ENCODE assay signal across 22 cellular contexts in the genomic region with DNA sequence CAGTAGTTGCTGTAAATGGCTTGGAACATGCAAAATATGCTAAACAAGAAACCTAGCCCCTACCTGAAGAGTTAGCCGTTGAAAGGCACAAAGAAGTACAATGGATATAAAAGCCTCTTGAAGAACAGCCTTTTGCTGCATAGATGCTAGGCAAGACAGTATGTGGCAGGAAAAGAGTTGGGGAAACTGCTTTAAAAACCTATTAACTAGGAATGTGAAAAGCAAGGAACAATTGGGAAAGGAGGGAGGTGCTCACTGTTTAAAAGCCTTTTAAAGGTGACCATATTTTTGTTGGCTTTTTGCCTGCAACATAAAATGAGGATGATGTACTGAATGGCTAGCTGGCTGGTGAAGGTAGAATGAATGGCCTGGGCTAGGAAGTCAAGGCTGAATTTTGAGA. TPM values are rescaled to one million over a fixed set of nuclear protein-coding genes. Genes with fewer than 3 reads are reported as not detected.
A peak's percentile ranks its signal among the peaks of the same experiment; 100 is the strongest.
DNase-seq lines count a peak whose midpoint lies in the region; ATAC-seq, FAIRE-seq and TF ChIP-seq lines count a peak whose summit lies in the region.
"Had no signal": no experiment of that assay in that cellular context is flagged by ENCODE, and none has a peak within 500 bp of the region (broad histone marks: within the 10 kb centered on the region; RNA-seq: fewer than 3 reads in every experiment).

No MANE protein-coding gene starts in this region.

- H3K9me3 ChIP-seq in H1 (ENCODE audit: insufficient read depth in 2 of 2, low read depth in 1 of 2, low read length in 1 of 2): no peaks in the 10 kb centered on the region
- H3K9me3 ChIP-seq: BLaER1, SJSA1 had no signal

- no peak overlapping the region for H4K91ac ChIP-seq in H1 (replicated peaks; ENCODE audit: insufficient read length, low read length)

- H3K4ac ChIP-seq in H1 (replicated peaks; ENCODE audit: insufficient read length, low read depth, low read length): no peak overlapping the region

- CTCF ChIA-PET in H1 (lab: Charles Lee; ENCODE audit: partially characterized antibody): interaction anchor here (1.4 to 4.8 kb wide), 2 partner anchors 14 to 361 kb away, joined by 3 to 32 read pairs; no protein-coding TSS in a partner anchor

- no peak overlapping the region for H4K8ac ChIP-seq in H1 (ENCODE audit: extremely low read depth, insufficient read depth, low read length)

- H2AK5ac ChIP-seq in H1 (ENCODE audit: low read depth, low read length): no peak overlapping the region

- H3K27ac ChIP-seq in H1 (ENCODE audit: low read depth, low read length) (no peak overlapping the region), temporal lobe (ENCODE audit: low read depth, low read length) (peak overlapping the region; percentile 70)
- H3K27ac ChIP-seq: BLaER1, SJSA1 had no signal

- no peak for TF ChIP-seq RAD21 in H1 (IDR thresholded peaks at IDR 0.05 in 1 of 2, conservative IDR thresholded peaks at IDR 0.05 in 1 of 2; ENCODE audit: low read depth in 2 of 2, low read length in 2 of 2)

- H3K18ac ChIP-seq in H1 (ENCODE audit: extremely low read depth, low read length): no peak overlapping the region; the same call in 1 of the 2 replicates

- H4K20me1 ChIP-seq in H1 (replicated peaks in 1 of 2; ENCODE audit: control insufficient read depth in 1 of 2, insufficient read depth in 2 of 2, low read length in 2 of 2): no peaks in the 10 kb centered on the region
- H4K20me1 ChIP-seq: BLaER1 had no signal

- H3K27me3 ChIP-seq in H1 (replicated peaks in 1 of 4; ENCODE audit: control insufficient read depth in 3 of 4, extremely low read depth in 1 of 4, insufficient read depth in 3 of 4, low read length in 3 of 4): no peaks in the 10 kb centered on the region
- H3K27me3 ChIP-seq: BLaER1, SJSA1 had no signal

- H2AFZ ChIP-seq in H1 (ENCODE audit: low read length): peak overlapping the region; percentile 70; the same call in 1 of the 2 replicates

- no peak overlapping the region for H4K5ac ChIP-seq in H1 (ENCODE audit: insufficient read length, low read depth, low read length)

- no peaks in the 10 kb centered on the region for H3K36me3 ChIP-seq in H1 (ENCODE audit: control insufficient read depth in 2 of 4, insufficient read depth in 4 of 4, low read length in 3 of 4)
- H3K36me3 ChIP-seq: BLaER1, SJSA1 had no signal

- FAIRE-seq in H1 (lab: Jason Lieb, UNC): no peak
- FAIRE-seq: A204.1 had no signal

- TF ChIP-seq POLR2A in H1 (IDR thresholded peaks at IDR 0.05; ENCODE audit: control extremely low read depth in 1 of 2, low read depth in 2 of 2, low read length in 2 of 2): no peak

- no peak for TF ChIP-seq CTCF in H1 (IDR thresholded peaks at IDR 0.05; ENCODE audit: control extremely low read depth in 1 of 3, insufficient read depth in 1 of 3, low read depth in 1 of 3, low read length in 3 of 3)

- H3K4me2 ChIP-seq in H1 (ENCODE audit: insufficient read depth in 1 of 2, low read depth in 2 of 2, low read length in 2 of 2): peak overlapping the region in 1 of 2 experiments; percentile 23; a peak in 2 of 4 replicates
- H3K4me2 ChIP-seq: BLaER1 had no signal

- no peak overlapping the region for H3K4me3 ChIP-seq in H1 (ENCODE audit: extremely low read depth in 1 of 4, insufficient read depth in 2 of 4, low read depth in 3 of 4, low read length in 4 of 4)
- H3K4me3 ChIP-seq: BLaER1, SJSA1 had no signal

- ATAC-seq in HG03135 (IDR thresholded peaks at IDR 0.05; ENCODE audit: unreplicated experiment): no peak
- ATAC-seq: CD8-positive, alpha-beta T cell had no signal

- H3K56ac ChIP-seq in H1 (replicated peaks; ENCODE audit: insufficient read length, low read depth, low read length): no peak overlapping the region

- POLR2A ChIA-PET in H1 (lab: Charles Lee; ENCODE audit: partially characterized antibody): interaction anchor here (1.2 kb wide), 1 partner anchor 11 kb away, joined by 3 read pairs; no protein-coding TSS in a partner anchor

- H2BK5ac ChIP-seq in H1 (ENCODE audit: low read depth, low read length): no peak overlapping the region

- H2BK12ac ChIP-seq in H1 (ENCODE audit: low read depth, low read length): peak overlapping the region; percentile 60; the same call in 1 of the 2 replicates

- no peaks in the 10 kb centered on the region for H3K79me2 ChIP-seq in H1 (ENCODE audit: control insufficient read depth in 1 of 2, insufficient read depth in 2 of 2, low read length in 2 of 2)

- H3K4me1 ChIP-seq in H1 (replicated peaks in 1 of 4; ENCODE audit: control insufficient read depth in 3 of 4, insufficient read depth in 4 of 4, low read length in 3 of 4): peaks cover 0 to 8% (median 6%) of the 10 kb centered on the region in 4 experiments; a peak in 2 of 7 replicates
- H3K4me1 ChIP-seq: BLaER1, SJSA1 had no signal

- no peaks in the 10 kb centered on the region; the same call in 1 of the 2 replicates for H3K23me2 ChIP-seq in H1 (ENCODE audit: low read depth, low read length)

- DNase-seq in NCI-H2081 (lab: John Stamatoyannopoulos, UW): peak; percentile 23 to 52
- DNase-seq in NCI-H2081 treated with DMSO at 0.1 percent for 48 hours (lab: John Stamatoyannopoulos, UW): no peak
- peak; percentile 90 for DNase-seq in NCI-H2107 treated with DMSO at 0.1 percent for 48 hours (lab: John Stamatoyannopoulos, UW; ENCODE audit: unreplicated experiment)
- no peak for DNase-seq in H1 (ENCODE audit: low read depth in 1 of 2, low spot score in 2 of 2)
- DNase-seq in activated T-cell treated with anti-CD3 and anti-CD28 coated beads, Interleukin-2, amount 50 U/mL, for 1 hour: no peak
- DNase-seq: CD8-positive, alpha-beta T cell; DMS79 treated with DMSO at 0.1 percent for 48 hours; IMR-90; Kasumi-1; MM.1S; NCI-H1092 treated with DMSO at 0.1 percent for 48 hours; NCI-H2029 treated with DMSO at 0.1 percent for 48 hours; NCI-H446; NCI-H774; SW 1271 had no signal

- no peaks in the 10 kb centered on the region for H3K79me1 ChIP-seq in H1 (ENCODE audit: low read depth, low read length)

- TF ChIP-seq EP300 in H1 (IDR thresholded peaks at IDR 0.05; ENCODE audit: borderline replicate concordance in 1 of 2, low read depth in 2 of 2, low read length in 2 of 2): no peak

- 40% methylated on average over 1 of the region's 1 CpG; no CpG with 5 or more reads in 1 of the 2 experiments for WGBS in H1 (ENCODE audit: extremely low coverage in 1 of 2, insufficient coverage in 1 of 2, insufficient read length in 1 of 2, insufficient replicate concordance in 2 of 2, low coverage in 1 of 2, low lambda C conversion rate in 2 of 2, missing lambda C conversion rate in 1 of 2), 2 experiments

- no peak overlapping the region for H2BK20ac ChIP-seq in H1 (ENCODE audit: low read length)

- H2BK15ac ChIP-seq in H1 (ENCODE audit: low read length): no peak overlapping the region

- no peak overlapping the region for H3K9ac ChIP-seq in H1 (replicated peaks in 1 of 4; ENCODE audit: extremely low read depth in 1 of 4, low read depth in 3 of 4, low read length in 3 of 4)
- H3K9ac ChIP-seq: BLaER1 had no signal

- H2BK120ac ChIP-seq in H1 (replicated peaks; ENCODE audit: low read depth, low read length): no peak overlapping the region

- H3K23ac ChIP-seq in H1 (ENCODE audit: insufficient read length): no peak overlapping the region

- no peak overlapping the region for H3K14ac ChIP-seq in H1 (ENCODE audit: insufficient read length)

TF ChIP-seq in H1, 55 proteins besides CTCF, POLR2A, EP300 and RAD21:
- no peak for TF ChIP-seq NANOG (IDR thresholded peaks at IDR 0.05; ENCODE audit: insufficient read depth, low read depth, low read length, poor library complexity, severe bottlenecking)
- TF ChIP-seq SIN3A (conservative IDR thresholded peaks at IDR 0.05 in 1 of 2, IDR thresholded peaks at IDR 0.05 in 1 of 2; ENCODE audit: low read depth in 1 of 2, low read length in 2 of 2): no peak
- TF ChIP-seq JUN (IDR thresholded peaks at IDR 0.05; ENCODE audit: low read depth, low read length): no peak
- TF ChIP-seq BACH1 (IDR thresholded peaks at IDR 0.05; ENCODE audit: low read length): no peak
- TF ChIP-seq PHF8 (conservative IDR thresholded peaks at IDR 0.05; ENCODE audit: low read depth, low read length): no peak
- TF ChIP-seq, protein P1, sequence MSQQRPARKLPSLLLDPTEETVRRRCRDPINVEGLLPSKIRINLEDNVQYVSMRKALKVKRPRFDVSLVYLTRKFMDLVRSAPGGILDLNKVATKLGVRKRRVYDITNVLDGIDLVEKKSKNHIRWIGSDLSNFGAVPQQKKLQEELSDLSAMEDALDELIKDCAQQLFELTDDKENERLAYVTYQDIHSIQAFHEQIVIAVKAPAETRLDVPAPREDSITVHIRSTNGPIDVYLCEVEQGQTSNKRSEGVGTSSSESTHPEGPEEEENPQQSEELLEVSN (IDR thresholded peaks at IDR 0.05): no peak
- no peak for TF ChIP-seq TCF12 (IDR thresholded peaks at IDR 0.05; ENCODE audit: low read depth, low read length)

RNA-seq across cellular contexts. Expression of a gene that starts 24.5 kb away (rescaled TPM):
- total RNA-seq in H1 (2021; fragmentation: NEBNext Ultra II Directional; extraction: Animal tissue kit (Norgen Biotek cat#: 25700)): 247 and 260 TPM in 2 replicates
- 149 and 170 TPM in 2 replicates for polyA plus RNA-seq in H1 (2011; rRNA removed)
- polyA plus RNA-seq in H1 (2011; cell fraction: cytosol; rRNA removed): 181 TPM
- 120 TPM for polyA plus RNA-seq in H1 (2011; cell fraction: nucleus; rRNA removed)
- polyA plus RNA-seq in H1 (2012, experiment 1 of 2): 130 to 186 TPM (median 157 TPM) in 4 replicates
- 64.0 TPM for polyA plus RNA-seq in H1 (2012, experiment 2 of 2)
- polyA plus RNA-seq in H1 (2013, experiment 1 of 2): 171 TPM
- polyA plus RNA-seq in H1 (2013, experiment 2 of 2): 169 TPM
- 34.6 and 35.5 TPM in 2 replicates for polyA minus RNA-seq in H1 (2011; rRNA and poly(A)+ RNA removed)
- 101 TPM for polyA minus RNA-seq in H1 (2011; cell fraction: cytosol; rRNA and poly(A)+ RNA removed)
- 83.5 TPM for polyA minus RNA-seq in H1 (2011; cell fraction: nucleus; rRNA and poly(A)+ RNA removed)
- 72.0 TPM for total RNA-seq in temporal lobe
- total RNA-seq: CD8-positive, alpha-beta T cell; G401; HT1080; IMR-90 had no signal
- polyA plus RNA-seq: IMR-90 had no signal

Comparison
In these comparisons a context has a peak if more than half of its experiments do, and no peak if none do; other contexts are left out.
1. DNase-seq: peak in NCI-H2081 (2 of 2) and NCI-H2107 treated with DMSO at 0.1 percent for 48 hours (single experiment); none in NCI-H2081 treated with DMSO at 0.1 percent for 48 hours (single experiment), H1 (0 of 2) and activated T-cell treated with anti-CD3 and anti-CD28 coated beads, Interleukin-2, amount 50 U/mL, for 1 hour (single experiment).